Comparison of ENCODE assay signal across 8 cellular contexts in the genomic region with DNA sequence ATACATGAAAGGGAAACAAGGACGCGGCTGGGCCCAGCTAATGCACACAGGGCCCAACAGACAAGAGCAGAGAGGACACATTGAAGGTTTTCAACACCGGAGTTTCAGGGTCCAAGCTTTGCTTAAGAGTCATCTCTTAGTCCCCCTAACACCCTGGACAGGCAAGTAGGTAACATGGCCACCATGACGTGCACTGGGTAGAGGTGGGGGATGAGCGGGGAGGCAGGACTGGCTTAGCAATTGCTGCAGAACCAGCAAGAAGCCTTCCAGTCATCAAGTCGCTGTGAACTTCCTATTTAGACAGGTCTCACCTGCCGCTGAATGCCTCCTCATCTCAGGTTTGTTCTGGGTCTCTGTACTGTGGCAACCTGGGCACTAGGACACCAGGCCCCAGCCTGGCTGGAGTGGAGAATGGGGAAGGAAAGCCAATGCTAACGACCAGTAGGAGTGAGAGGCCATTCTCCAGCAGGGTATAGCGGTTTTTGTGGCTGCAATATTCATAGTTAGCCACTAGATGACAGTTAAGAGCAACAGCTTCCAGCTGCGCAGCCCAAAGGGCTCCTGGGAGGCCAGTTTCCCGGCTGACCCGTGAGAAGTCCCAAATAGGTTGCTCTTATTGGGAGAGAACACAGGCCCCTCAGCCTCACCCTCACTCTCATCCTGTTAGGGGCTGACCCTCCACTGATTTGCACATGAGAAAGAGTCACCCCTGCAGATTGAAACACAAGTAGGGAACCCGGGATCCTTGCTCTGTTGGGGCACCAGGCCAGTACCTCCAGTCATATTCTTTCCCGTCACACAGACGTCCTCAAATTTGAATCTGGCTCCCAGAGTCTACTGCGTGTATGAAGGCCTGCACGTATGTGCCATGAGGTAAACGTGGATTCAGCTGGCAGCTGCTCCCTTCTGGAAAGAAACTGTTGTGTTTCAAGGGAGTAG. TPM values are rescaled to one million over a fixed set of nuclear protein-coding genes. Genes with fewer than 3 reads are reported as not detected.
A peak's percentile ranks its signal among the peaks of the same experiment; 100 is the strongest.
DNase-seq lines count a peak whose midpoint lies in the region; ATAC-seq and TF ChIP-seq lines count a peak whose summit lies in the region.

No MANE protein-coding gene starts in this region.

- TF ChIP-seq CTCF in breast epithelium (IDR thresholded peaks at IDR 0.05), result peak; percentile 47 to 81 (median 71)

- ATAC-seq in GM21576 (IDR thresholded peaks at IDR 0.05; ENCODE audit: unreplicated experiment), result peak; percentile 92

- no peak for TF ChIP-seq POLR2A in breast epithelium (IDR thresholded peaks at IDR 0.05)

- no peaks in the 10 kb centered on the region for H3K36me3 ChIP-seq in SJSA1
- no peaks in the 10 kb centered on the region for H3K36me3 ChIP-seq in breast epithelium

- H3K4me3 ChIP-seq in SJSA1 (no peak overlapping the region), breast epithelium (peak overlapping the region in 1 of 3 donors; percentile 30)

- H3K27ac ChIP-seq in SJSA1 (no peak overlapping the region), breast epithelium (peak overlapping the region; percentile 16 to 83)

- DNase-seq in activated CD8-positive, alpha-beta memory T cell treated with anti-CD3 and anti-CD28 coated beads for 24 hours, result peak; percentile 67
- DNase-seq in activated CD8-positive, alpha-beta memory T cell treated with anti-CD3 and anti-CD28 coated beads, Interleukin-2, amount 50 U/mL, for 4 hours, result no peak
- DNase-seq in KG1 (lab: John Stamatoyannopoulos, UW), result peak; percentile 78
- DNase-seq in SJSA1 (ENCODE audit: low read depth in 1 of 2, low spot score in 2 of 2), result peak; percentile 39 to 52
- no peak for DNase-seq in breast epithelium (ENCODE audit: low spot score in 2 of 2)
- DNase-seq in islet precursor cell, result peak; percentile 87
- peak; percentile 4 for DNase-seq in stimulated activated CD8-positive, alpha-beta memory T cell treated with anti-CD3 and anti-CD28 coated beads, Interleukin-4, amount 100 ng/mL, for 24 hours (ENCODE audit: low read depth)

- H3K9me3 ChIP-seq in SJSA1 (replicated peaks), result no peaks in the 10 kb centered on the region
- no peaks in the 10 kb centered on the region for H3K9me3 ChIP-seq in breast epithelium

- H3K4me1 ChIP-seq in SJSA1 (replicated peaks) (peaks cover 25% of the 10 kb centered on the region), breast epithelium (peaks cover 0 to 20% of the 10 kb centered on the region in 2 donors)

- H3K27me3 ChIP-seq in SJSA1 (replicated peaks) (no peaks in the 10 kb centered on the region), breast epithelium (no peaks in the 10 kb centered on the region)

- intact Hi-C loops in breast epithelium (cut with DNase I; ENCODE audit: low total_unique reads), result no loop called here

RNA-seq across cellular contexts. Expression of a gene that starts 6.0 kb away (rescaled TPM):
- total RNA-seq in SJSA1 (2014; rRNA removed; shearing (Covaris generic)), result 20.9 and 27.0 TPM in 2 replicates
- total RNA-seq in breast epithelium, result 10 to 100 TPM; 20.3 to 39.2 (median 29.3) TPM

RNA-seq across cellular contexts. Expression of a gene that starts 29.4 kb away (rescaled TPM):
- not detected in 2 replicates for total RNA-seq in SJSA1 (2014; rRNA removed; shearing (Covaris generic))
- total RNA-seq in breast epithelium, result not detected

Comparison
In these comparisons a context has a peak if more than half of its experiments do, and no peak if none do; other contexts are left out.
1. DNase-seq: peak in activated CD8-positive, alpha-beta memory T cell treated with anti-CD3 and anti-CD28 coated beads for 24 hours (single experiment), KG1 (single experiment), SJSA1 (2 of 2), islet precursor cell (single experiment) and stimulated activated CD8-positive, alpha-beta memory T cell treated with anti-CD3 and anti-CD28 coated beads, Interleukin-4, amount 100 ng/mL, for 24 hours (single experiment); none in activated CD8-positive, alpha-beta memory T cell treated with anti-CD3 and anti-CD28 coated beads, Interleukin-2, amount 50 U/mL, for 4 hours (single experiment) and breast epithelium (0 of 2).